In genomic region chr11:133894956-133895549, GRCh38 we compare ENCODE assay signal across 9 cellular contexts. TPM values are rescaled to one million over a fixed set of nuclear protein-coding genes. Genes with fewer than 3 reads are reported as not detected.
A peak's percentile ranks its signal among the peaks of the same experiment; 100 is the strongest.
DNase-seq lines count a peak whose midpoint lies in the region; ATAC-seq and TF ChIP-seq lines count a peak whose summit lies in the region.
"Had no signal": no experiment of that assay in that cellular context is flagged by ENCODE, and none has a peak within 500 bp of the region (broad histone marks: within the 10 kb centered on the region; RNA-seq: fewer than 3 reads in every experiment).

No MANE protein-coding gene starts in this region.

- TF ChIP-seq CTCF in GM13977 (IDR thresholded peaks at IDR 0.05; ENCODE audit: extremely low read depth, insufficient read depth, missing control alignments) = no peak

- no peak overlapping the region for H3K4me3 Mint-ChIP-seq in activated naive CD4-positive, alpha-beta T cell treated with anti-CD3 and anti-CD28 coated beads for 36 hours

- peak; percentile 57 for DNase-seq in GM13977 (ENCODE audit: low spot score)
- peak; percentile 27 for DNase-seq in kidney glomerular epithelial cell (lab: John Stamatoyannopoulos, UW)
- DNase-seq in NCI-H345 treated with DMSO at 0.1 percent for 48 hours (lab: John Stamatoyannopoulos, UW; ENCODE audit: unreplicated experiment) = no peak
- DNase-seq in nucleus accumbens (lab: John Stamatoyannopoulos, UW) = no peak
- no peak for DNase-seq in activated naive CD4-positive, alpha-beta T cell treated with anti-CD3 and anti-CD28 coated beads for 36 hours

- intact Hi-C loops in activated naive CD4-positive, alpha-beta T cell treated with anti-CD3 and anti-CD28 coated beads for 36 hours (cut with micrococcal nuclease) = no loop called here

- no peak overlapping the region for H3K27ac Mint-ChIP-seq in activated naive CD4-positive, alpha-beta T cell treated with anti-CD3 and anti-CD28 coated beads for 36 hours

- no peaks in the 10 kb centered on the region for H3K36me3 Mint-ChIP-seq in activated naive CD4-positive, alpha-beta T cell treated with anti-CD3 and anti-CD28 coated beads for 36 hours (ENCODE audit: low read depth)

- no peaks in the 10 kb centered on the region for H3K9me3 Mint-ChIP-seq in activated naive CD4-positive, alpha-beta T cell treated with anti-CD3 and anti-CD28 coated beads for 36 hours

- peak; percentile 59 for ATAC-seq in GM21447 (IDR thresholded peaks at IDR 0.05; ENCODE audit: unreplicated experiment)
- ATAC-seq in HG03520 (IDR thresholded peaks at IDR 0.05; ENCODE audit: unreplicated experiment) = peak; percentile 42
- no peak for ATAC-seq in HG03280 (IDR thresholded peaks at IDR 0.05; ENCODE audit: unreplicated experiment)

- CTCF ChIA-PET in activated naive CD4-positive, alpha-beta T cell treated with anti-CD3 and anti-CD28 coated beads for 36 hours (lab: Charles Lee) = no interaction called here

- H3K27me3 Mint-ChIP-seq in activated naive CD4-positive, alpha-beta T cell treated with anti-CD3 and anti-CD28 coated beads for 36 hours (ENCODE audit: low read depth) = no peaks in the 10 kb centered on the region

- in situ Hi-C loops in GM13977 (cut with MboI; ENCODE audit: low pct_unique_long_range_greater_than_20kb, low sequenced_read_pairs, unreplicated experiment) = no loop called here

- H3K4me1 Mint-ChIP-seq in activated naive CD4-positive, alpha-beta T cell treated with anti-CD3 and anti-CD28 coated beads for 36 hours (ENCODE audit: low read depth) = no peaks in the 10 kb centered on the region

RNA-seq across cellular contexts. Expression of gene SPATA19, which starts 49.7 kb away (rescaled TPM):
- total RNA-seq in activated naive CD4-positive, alpha-beta T cell treated with anti-CD3 and anti-CD28 coated beads for 36 hours = not detected
- total RNA-seq: mononuclear cell had no signal

Comparison
In these comparisons a context has a peak if more than half of its experiments do, and no peak if none do; other contexts are left out.
1. DNase-seq: peak in GM13977 (single experiment) and kidney glomerular epithelial cell (single experiment); none in NCI-H345 treated with DMSO at 0.1 percent for 48 hours (single experiment), nucleus accumbens (0 of 56) and activated naive CD4-positive, alpha-beta T cell treated with anti-CD3 and anti-CD28 coated beads for 36 hours (single experiment).